ENCODE assay signal across 9 cellular contexts in the genomic region with DNA sequence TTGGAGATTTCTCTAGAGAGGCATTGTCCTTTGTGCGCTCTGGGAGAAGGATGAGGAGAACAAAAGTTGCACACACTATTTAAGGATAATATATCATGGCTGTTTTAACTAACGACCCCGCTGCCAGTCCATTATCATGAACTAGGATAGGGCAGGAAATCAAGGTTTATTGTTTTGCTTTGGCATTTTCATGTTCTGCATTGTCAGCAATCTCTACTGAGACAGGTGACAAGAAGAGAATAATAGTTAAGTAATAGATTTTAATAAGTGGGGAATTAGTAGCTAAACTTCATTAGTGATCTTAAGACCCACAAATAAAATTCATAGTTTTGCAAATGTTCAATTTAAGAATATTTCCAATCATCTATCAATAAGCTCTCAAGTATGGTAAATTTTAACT. TPM values are rescaled to one million over a fixed set of nuclear protein-coding genes. Genes with fewer than 3 reads are reported as not detected.
"Had no signal": no experiment of that assay in that cellular context is flagged by ENCODE, and none has a peak within 500 bp of the region (broad histone marks: within the 10 kb centered on the region; RNA-seq: fewer than 3 reads in every experiment).

No MANE protein-coding gene starts in this region.

- FAIRE-seq: H54, HTR-8/SVneo had no signal

- H3K27ac ChIP-seq: GM23248, KMS-11 had no signal

- H3K4me2 ChIP-seq: KMS-11 had no signal

- H3K9ac ChIP-seq: GM23248, KMS-11 had no signal

- DNase-seq: GM23248, GOT3, H9, HCEC 1CT, KBM-7 had no signal

- H3K4me3 ChIP-seq: GM23248 had no signal

RNA-seq across cellular contexts. Expression of gene GMNC, which starts 20.6 kb away (rescaled TPM):
- total RNA-seq: GM23248, H9, HT-29 had no signal
- polyA plus RNA-seq: GM23248 had no signal
